1 cellular context compared by ENCODE assay signal in genomic region chr17:65116515-65116914, GRCh38. TPM values are rescaled to one million over a fixed set of nuclear protein-coding genes. Genes with fewer than 3 reads are reported as not detected.
"Had no signal": no experiment of that assay in that cellular context is flagged by ENCODE, and none has a peak within 500 bp of the region (broad histone marks: within the 10 kb centered on the region; RNA-seq: fewer than 3 reads in every experiment).

No MANE protein-coding gene starts in this region.

RNA-seq across cellular contexts. Expression of gene RGS9, which starts 20.7 kb away (rescaled TPM):
- total RNA-seq: HT-29 had no signal
